In genomic region chr11:125398994-125399638, GRCh38 we compare ENCODE assay signal across 26 cellular contexts.
DNase-seq lines count a peak whose midpoint lies in the region; ATAC-seq and TF ChIP-seq lines count a peak whose summit lies in the region.
"Had no signal": no experiment of that assay in that cellular context is flagged by ENCODE, and none has a peak within 500 bp of the region (broad histone marks: within the 10 kb centered on the region; RNA-seq: fewer than 3 reads in every experiment).

No MANE protein-coding gene starts in this region.

- TF ChIP-seq CTCF in brain (conservative IDR thresholded peaks at IDR 0.05), result no peak

- peak overlapping the region in 3 of 5 experiments; percentile 28 to 58 (median 36) for H3K4me3 Mint-ChIP-seq in brain
- H3K4me3 Mint-ChIP-seq in activated T-cell treated with anti-CD3 and anti-CD28 coated beads, Interleukin-2, amount 50 U/mL, for 4 hours, result no peak overlapping the region
- H3K4me3 Mint-ChIP-seq: activated CD4-positive, alpha-beta T cell treated with anti-CD3 and anti-CD28 coated beads for 36 hours; activated naive CD8-positive, alpha-beta T cell treated with anti-CD3 and anti-CD28 coated beads, Interleukin-2, amount 10 ng/mL, durations not matched to agents 7 days and 5 days; CD8-positive, alpha-beta T cell; IgD-negative memory B cell had no signal

- H3K4me1 Mint-ChIP-seq in brain, result peaks cover 98% of the 10 kb centered on the region
- no peaks in the 10 kb centered on the region for H3K4me1 Mint-ChIP-seq in activated T-cell treated with anti-CD3 and anti-CD28 coated beads, Interleukin-2, amount 50 U/mL, for 4 hours (ENCODE audit: low read depth)
- H3K4me1 Mint-ChIP-seq: activated CD4-positive, alpha-beta T cell treated with anti-CD3 and anti-CD28 coated beads for 36 hours; activated naive CD8-positive, alpha-beta T cell treated with anti-CD3 and anti-CD28 coated beads, Interleukin-2, amount 10 ng/mL, durations not matched to agents 7 days and 5 days had no signal

- peaks cover 6% of the 10 kb centered on the region for H3K27me3 Mint-ChIP-seq in brain
- peaks cover 43% of the 10 kb centered on the region for H3K27me3 Mint-ChIP-seq in activated T-cell treated with anti-CD3 and anti-CD28 coated beads, Interleukin-2, amount 50 U/mL, for 4 hours (ENCODE audit: low read depth)

- H3K36me3 Mint-ChIP-seq in brain, result peaks cover 29% of the 10 kb centered on the region
- no peaks in the 10 kb centered on the region for H3K36me3 Mint-ChIP-seq in activated T-cell treated with anti-CD3 and anti-CD28 coated beads, Interleukin-2, amount 50 U/mL, for 4 hours (ENCODE audit: insufficient read depth)
- H3K36me3 Mint-ChIP-seq: activated naive CD8-positive, alpha-beta T cell treated with anti-CD3 and anti-CD28 coated beads, Interleukin-2, amount 10 ng/mL, durations not matched to agents 7 days and 5 days; CD8-positive, alpha-beta T cell; IgD-negative memory B cell had no signal

- peak overlapping the region; percentile 38 to 98 (median 68) for H3K27ac Mint-ChIP-seq in brain
- H3K27ac Mint-ChIP-seq: activated CD4-positive, alpha-beta T cell treated with anti-CD3 and anti-CD28 coated beads for 36 hours; activated naive CD8-positive, alpha-beta T cell treated with anti-CD3 and anti-CD28 coated beads, Interleukin-2, amount 10 ng/mL, durations not matched to agents 7 days and 5 days; CD8-positive, alpha-beta T cell; IgD-negative memory B cell had no signal

- DNase-seq in MV-4-11 (lab: John Stamatoyannopoulos, UW) (peak; percentile 20), posterior vena cava (ENCODE audit: low spot score) (peak; percentile 28)
- no peak for DNase-seq in activated T-cell treated with anti-CD3 and anti-CD28 coated beads, Interleukin-2, amount 50 U/mL, for 4 hours
- DNase-seq: activated CD4-positive, alpha-beta T cell treated with anti-CD3 and anti-CD28 coated beads for 36 hours; activated naive CD8-positive, alpha-beta T cell treated with anti-CD3 and anti-CD28 coated beads, Interleukin-2, amount 10 ng/mL, durations not matched to agents 7 days and 5 days; activated T-cell treated with anti-CD3 and anti-CD28 coated beads for 4 hours; BE2C; CD8-positive, alpha-beta T cell; colonic mucosa; DMS 273 treated with DMSO at 0.1 percent for 48 hours; effector CD8-positive, alpha-beta T cell; NCI-H1930; NCI-H524; SHP77 treated with DMSO at 0.1 percent for 48 hours; small intestine; stimulated activated CD4-positive, alpha-beta T cell treated with anti-CD3 and anti-CD28 coated beads, Interleukin-1b, Interleukin-23, amount 100 ng/mL, for 48 hours; stomach; SW 1271; T-helper 9 cell; tibial artery had no signal

- intact Hi-C loops in posterior vena cava (cut with DNase I), result no loop called here

- no peaks in the 10 kb centered on the region for H3K9me3 Mint-ChIP-seq in brain
- H3K9me3 Mint-ChIP-seq in activated T-cell treated with anti-CD3 and anti-CD28 coated beads, Interleukin-2, amount 50 U/mL, for 4 hours, result no peaks in the 10 kb centered on the region
- H3K9me3 Mint-ChIP-seq: activated naive CD8-positive, alpha-beta T cell treated with anti-CD3 and anti-CD28 coated beads, Interleukin-2, amount 10 ng/mL, durations not matched to agents 7 days and 5 days; CD8-positive, alpha-beta T cell; IgD-negative memory B cell had no signal

- ATAC-seq in GM21529 (IDR thresholded peaks at IDR 0.05; ENCODE audit: unreplicated experiment) (peak; percentile 67), GM18909 (IDR thresholded peaks at IDR 0.05; ENCODE audit: poor library complexity, unreplicated experiment) (no peak), GM18867 (IDR thresholded peaks at IDR 0.05; ENCODE audit: unreplicated experiment) (no peak), HG03159 (IDR thresholded peaks at IDR 0.05; ENCODE audit: unreplicated experiment) (no peak)
- ATAC-seq in activated T-cell treated with anti-CD3 and anti-CD28 coated beads, Interleukin-2, amount 50 U/mL, for 4 hours, result no peak
- ATAC-seq: activated CD4-positive, alpha-beta T cell treated with anti-CD3 and anti-CD28 coated beads for 36 hours; CD8-positive, alpha-beta T cell had no signal
